Comparison of ENCODE assay signal across 8 cellular contexts in the genomic region with DNA sequence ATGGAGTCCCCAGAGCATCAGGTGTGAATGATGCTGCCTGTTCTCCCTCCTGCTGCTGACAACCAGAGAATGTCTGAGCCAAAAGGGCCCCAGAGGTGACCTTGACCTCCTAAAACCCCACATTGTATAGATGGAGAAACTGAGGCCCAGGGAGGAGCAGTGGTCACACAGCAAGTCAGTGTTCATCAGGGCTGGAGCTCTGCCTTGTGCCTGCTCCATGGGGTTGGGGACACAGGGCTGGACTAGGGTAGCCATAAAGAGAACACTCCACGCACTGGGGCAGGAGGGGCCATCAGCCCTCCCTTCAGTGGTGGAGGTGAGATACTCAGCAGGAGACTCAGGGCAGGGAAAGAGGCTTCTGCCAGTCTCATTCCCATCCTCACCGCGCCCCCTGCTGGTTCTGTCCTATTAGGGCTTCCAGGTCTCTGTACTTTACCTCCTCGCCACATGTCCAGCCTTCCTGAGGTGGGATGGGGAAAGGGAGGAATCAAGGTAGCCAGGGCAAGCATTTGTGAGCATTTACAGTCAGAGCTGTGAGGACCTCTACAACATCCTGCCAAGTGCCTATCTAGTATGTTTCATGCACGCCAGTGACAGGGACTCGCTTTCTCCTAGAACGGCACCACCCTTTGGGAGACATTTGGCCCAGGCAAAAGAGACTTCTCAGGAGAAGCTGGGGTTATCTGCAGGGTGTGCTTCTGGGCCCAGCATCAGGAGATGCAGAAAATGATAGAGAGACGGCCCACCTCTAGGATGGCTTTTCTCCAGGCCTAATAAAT. TPM values are rescaled to one million over a fixed set of nuclear protein-coding genes. Genes with fewer than 3 reads are reported as not detected.
DNase-seq lines count a peak whose midpoint lies in the region; ATAC-seq lines count a peak whose summit lies in the region.

No MANE protein-coding gene starts in this region.

- ATAC-seq in left lobe of liver: peak; percentile 96

- DNase-seq in NCI-H1436 (lab: John Stamatoyannopoulos, UW): peak; percentile 28
- no peak for DNase-seq in NCI-H1436 treated with DMSO at 0.1 percent for 48 hours (lab: John Stamatoyannopoulos, UW)
- peak; percentile 18 to 35 for DNase-seq in NCI-H187 (lab: John Stamatoyannopoulos, UW)
- DNase-seq in activated CD4-positive, alpha-beta T cell treated with anti-CD3 and anti-CD28 coated beads for 24 hours (ENCODE audit: low read depth in 2 of 2): peak; percentile 56 to 74
- peak; percentile 36 for DNase-seq in cerebellar cortex (ENCODE audit: low spot score)
- peak; percentile 73 for DNase-seq in left lobe of liver (ENCODE audit: low spot score)
- peak; percentile 34 to 68 (median 42) for DNase-seq in stimulated activated CD4-positive, alpha-beta T cell treated with anti-CD3 and anti-CD28 coated beads, TNF-alpha, amount 100 ng/mL, for 24 hours (ENCODE audit: low read depth in 3 of 3)
- DNase-seq in GOT3 (lab: John Stamatoyannopoulos, UW): no peak

RNA-seq across cellular contexts. Expression of a gene that starts 43.2 kb away (rescaled TPM):
- total RNA-seq in left lobe of liver: 9.2 TPM

Comparison
In these comparisons a context has a peak if more than half of its experiments do, and no peak if none do; other contexts are left out.
1. DNase-seq: peak in NCI-H1436 (single experiment), NCI-H187 (2 of 2), activated CD4-positive, alpha-beta T cell treated with anti-CD3 and anti-CD28 coated beads for 24 hours (2 of 2), cerebellar cortex (single experiment), left lobe of liver (single experiment) and stimulated activated CD4-positive, alpha-beta T cell treated with anti-CD3 and anti-CD28 coated beads, TNF-alpha, amount 100 ng/mL, for 24 hours (3 of 3); none in NCI-H1436 treated with DMSO at 0.1 percent for 48 hours (single experiment) and GOT3 (single experiment).